9 cellular contexts compared by ENCODE assay signal in the genomic region with DNA sequence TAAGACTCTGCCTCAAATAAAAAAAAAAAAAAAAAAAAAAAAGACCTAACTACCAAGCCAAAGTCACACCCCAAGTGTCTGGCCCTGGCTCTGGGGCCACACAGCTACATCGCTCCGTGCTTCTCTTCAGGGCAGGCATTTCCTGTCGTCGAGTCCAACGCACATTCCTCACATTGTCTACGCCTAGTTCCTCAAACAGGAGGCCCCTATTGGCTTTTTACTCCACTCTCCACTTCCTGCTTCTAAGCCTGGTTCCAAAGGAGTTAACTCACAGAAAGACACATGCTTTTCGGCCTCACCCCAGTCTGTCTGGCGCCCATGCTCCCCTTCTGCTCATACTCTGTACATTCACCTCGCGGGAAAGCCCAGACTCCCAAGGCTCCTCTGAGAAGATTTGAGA. TPM values are rescaled to one million over a fixed set of nuclear protein-coding genes. Genes with fewer than 3 reads are reported as not detected.
DNase-seq lines count a peak whose midpoint lies in the region; ATAC-seq, FAIRE-seq and TF ChIP-seq lines count a peak whose summit lies in the region.
"Had no signal": no experiment of that assay in that cellular context is flagged by ENCODE, and none has a peak within 500 bp of the region (broad histone marks: within the 10 kb centered on the region; RNA-seq: fewer than 3 reads in every experiment).

No MANE protein-coding gene starts in this region.

- H3K36me3 Mint-ChIP-seq in activated CD4-positive, alpha-beta memory T cell treated with anti-CD3 and anti-CD28 coated beads, Interleukin-2, amount 10 ng/mL, durations not matched to agents 7 days and 5 days (ENCODE audit: low read depth), result no peaks in the 10 kb centered on the region

- peaks cover 3% of the 10 kb centered on the region for H3K4me1 Mint-ChIP-seq in activated CD4-positive, alpha-beta memory T cell treated with anti-CD3 and anti-CD28 coated beads, Interleukin-2, amount 10 ng/mL, durations not matched to agents 7 days and 5 days

- BruUV-seq in GM12878 (replicated peaks; lab: Mats Ljungman, UMichigan), result no TSS peak

- H3K4me3 Mint-ChIP-seq in activated CD4-positive, alpha-beta memory T cell treated with anti-CD3 and anti-CD28 coated beads, Interleukin-2, amount 10 ng/mL, durations not matched to agents 7 days and 5 days, result no peak overlapping the region

- no peaks in the 10 kb centered on the region for H3K9me3 ChIP-seq in GM12878 (replicated peaks; ENCODE audit: control insufficient read depth, insufficient read depth, low read length)

- no peak overlapping the region for H3K9ac ChIP-seq in GM12878 (ENCODE audit: control insufficient read depth, insufficient read depth, low read length)

- SMC1A ChIA-PET in GM12878 (lab: Charles Lee; ENCODE audit: uncharacterized antibody, unreplicated experiment), result no interaction called here

- TF ChIP-seq POLR2A in GM12878 (IDR thresholded peaks at IDR 0.05; ENCODE audit: low read depth, low read length), result no peak
- TF ChIP-seq POLR2A in GM18505 (IDR thresholded peaks at IDR 0.05; ENCODE audit: borderline replicate concordance, extremely low read depth, insufficient read depth, insufficient read length), result no peak

- H3K27me3 Mint-ChIP-seq in activated CD4-positive, alpha-beta memory T cell treated with anti-CD3 and anti-CD28 coated beads, Interleukin-2, amount 10 ng/mL, durations not matched to agents 7 days and 5 days, result no peaks in the 10 kb centered on the region

- H3K4me3 ChIP-seq in GM12878, result no peak overlapping the region

- DNase-seq in ACHN (peak; percentile 47), HuH-7.5 (ENCODE audit: low spot score) (peak; percentile 33), GM12878 (ENCODE audit: low read depth, low spot score) (no peak), kidney tubule cell (ENCODE audit: low spot score) (peak; percentile 92), cerebellar nuclear complex (lab: John Stamatoyannopoulos, UW) (no peak)
- DNase-seq in activated CD4-positive, alpha-beta memory T cell treated with anti-CD3 and anti-CD28 coated beads, Interleukin-2, amount 10 ng/mL, durations not matched to agents 7 days and 5 days, result no peak
- DNase-seq in stimulated activated CD4-positive, alpha-beta T cell treated with anti-CD3 and anti-CD28 coated beads, Interleukin-4, amount 100 ng/mL, for 24 hours, result no peak

- no peaks in the 10 kb centered on the region for H3K4me1 ChIP-seq in GM12878 (ENCODE audit: control insufficient read depth, insufficient read depth, low read length)

- no peaks in the 10 kb centered on the region for H3K9me3 Mint-ChIP-seq in activated CD4-positive, alpha-beta memory T cell treated with anti-CD3 and anti-CD28 coated beads, Interleukin-2, amount 10 ng/mL, durations not matched to agents 7 days and 5 days

- H4K20me1 ChIP-seq in GM12878 (ENCODE audit: control insufficient read depth, insufficient read depth), result no peaks in the 10 kb centered on the region

- no peaks in the 10 kb centered on the region for H3K36me3 ChIP-seq in GM12878 (ENCODE audit: control insufficient read depth in 2 of 2, insufficient read depth in 2 of 2, low read length in 1 of 2)

- in situ Hi-C loops in ACHN (cut with HindIII; ENCODE audit: low pct_ligation_motif_present, low pct_unique_long_range_greater_than_20kb, low sequenced_read_pairs) (no loop called here), GM12878 (cut with MboI) (no loop called here)

- H3K27me3 ChIP-seq in GM12878 (replicated peaks in 1 of 2; ENCODE audit: control insufficient read depth in 2 of 2, insufficient read depth in 2 of 2, low read length in 1 of 2), result no peaks in the 10 kb centered on the region; a peak in 2 of 4 replicates

- POLR2A ChIA-PET in GM12878 (lab: Charles Lee), result no interaction called here
- POLR2A ChIA-PET in activated CD4-positive, alpha-beta memory T cell treated with anti-CD3 and anti-CD28 coated beads, Interleukin-2, amount 10 ng/mL, durations not matched to agents 7 days and 5 days (lab: Charles Lee), result no interaction called here

- no peak overlapping the region for H3K27ac ChIP-seq in GM12878 (ENCODE audit: control insufficient read depth, insufficient read depth)

- no peak for TF ChIP-seq CTCF in GM12878 (IDR thresholded peaks at IDR 0.05 in 2 of 3, conservative IDR thresholded peaks at IDR 0.05 in 1 of 3; ENCODE audit: control insufficient read depth in 2 of 3, extremely low read depth in 1 of 3, insufficient read depth in 1 of 3, low read depth in 3 of 3, low read length in 3 of 3)

- H3K79me2 ChIP-seq in GM12878 (ENCODE audit: control insufficient read depth, insufficient read depth, low read length), result no peaks in the 10 kb centered on the region

- WGBS in GM12878 (ENCODE audit: insufficient coverage, insufficient replicate concordance, low lambda C conversion rate, missing lambda C conversion rate), result 55% methylated on average over 9 of the region's 10 CpGs

- peak overlapping the region; percentile 34 for H2AFZ ChIP-seq in GM12878 (ENCODE audit: control insufficient read depth, low read depth, low read length)

- no peak for TF ChIP-seq EP300 in GM12878 (IDR thresholded peaks at IDR 0.05; ENCODE audit: borderline replicate concordance in 1 of 2, control insufficient read depth in 1 of 2, low read depth in 2 of 2, low read length in 2 of 2)

- CTCF ChIA-PET in GM12878 (lab: Yijun Ruan, JAX), result interaction anchor here (0.7 kb wide), 1 partner anchor 129 kb away, joined by 3 read pairs; no protein-coding TSS in a partner anchor
- CTCF ChIA-PET in activated CD4-positive, alpha-beta memory T cell treated with anti-CD3 and anti-CD28 coated beads, Interleukin-2, amount 10 ng/mL, durations not matched to agents 7 days and 5 days (lab: Charles Lee), result no interaction called here

- no peak overlapping the region for H3K4me2 ChIP-seq in GM12878 (ENCODE audit: control insufficient read depth, insufficient read depth)

- peak; percentile 41 for ATAC-seq in GM12878
- ATAC-seq in GM18505 (IDR thresholded peaks at IDR 0.05; ENCODE audit: unreplicated experiment), result no peak

- RAD21 ChIA-PET in GM12878 (lab: Charles Lee; ENCODE audit: unreplicated experiment), result no interaction called here

- intact Hi-C loops in GM12878 (cut with micrococcal nuclease; ENCODE audit: unreplicated experiment), result no loop called here

- TF ChIP-seq RAD21 in GM12878 (IDR thresholded peaks at IDR 0.05; ENCODE audit: insufficient read depth, low read depth, low read length), result no peak

- no peak for FAIRE-seq in GM12878 (lab: Jason Lieb, UNC)

- H3K27ac Mint-ChIP-seq in activated CD4-positive, alpha-beta memory T cell treated with anti-CD3 and anti-CD28 coated beads, Interleukin-2, amount 10 ng/mL, durations not matched to agents 7 days and 5 days, result no peak overlapping the region

TF ChIP-seq in GM12878, 131 proteins besides CTCF, POLR2A, EP300 and RAD21 (continues in another document):
- no peak for TF ChIP-seq NFXL1 (IDR thresholded peaks at IDR 0.05; ENCODE audit: borderline replicate concordance)

RNA-seq across cellular contexts. Expression of gene KNG1, which starts 28.8 kb away (rescaled TPM):
- not detected in 2 replicates for total RNA-seq in GM12878 (2013; cell fraction: nucleolus; rRNA removed)
- total RNA-seq in GM12878 (2014; rRNA removed), result not detected in 2 replicates
- total RNA-seq in GM12878 (2014; rRNA removed; fragmentation: Illumina TruSeq; extraction: Trizol), result not detected in 2 replicates
- total RNA-seq in GM12878 (2021), result 0.21 and 0.24 TPM in 2 replicates
- not detected for polyA plus RNA-seq in GM12878 (2011; ENCODE audit: low read depth)
- not detected in 2 replicates for polyA plus RNA-seq in GM12878 (2011; rRNA removed)
- not detected in 2 replicates for polyA plus RNA-seq in GM12878 (2011; cell fraction: cytosol; rRNA removed)
- not detected in 2 replicates for polyA plus RNA-seq in GM12878 (2011; cell fraction: nucleus; rRNA removed)
- not detected in 2 replicates for polyA plus RNA-seq in GM12878 (2012)
- not detected in 2 replicates for polyA plus RNA-seq in GM12878 (2014; fragmentation: Illumina TruSeq; extraction: Trizol)
- polyA plus RNA-seq in GM12878 (2014; fragmentation: Nextera tagmentation; extraction: Ambion mirVana), result not detected
- not detected in 2 replicates for polyA plus RNA-seq in GM12878 (2014; rRNA removed)
- not detected for polyA plus RNA-seq in GM12878 (2016; fragmentation: Nextera tagmentation; extraction: Ambion mirVana)
- not detected in 2 replicates for polyA minus RNA-seq in GM12878 (2011; rRNA and poly(A)+ RNA removed)
- polyA minus RNA-seq in GM12878 (2011; cell fraction: cytosol; rRNA and poly(A)+ RNA removed), result not detected in 2 replicates
- not detected in 2 replicates for polyA minus RNA-seq in GM12878 (2011; cell fraction: nucleus; rRNA and poly(A)+ RNA removed)
- total RNA-seq in activated CD4-positive, alpha-beta memory T cell treated with anti-CD3 and anti-CD28 coated beads, Interleukin-2, amount 10 ng/mL, durations not matched to agents 7 days and 5 days, result not detected
- total RNA-seq: activated CD8-positive, alpha-beta memory T cell treated with anti-CD3 and anti-CD28 coated beads for 36 hours had no signal

RNA-seq across cellular contexts. Expression of gene EIF4A2, which starts 37.4 kb away (rescaled TPM):
- total RNA-seq in GM12878 (2013; cell fraction: nucleolus; rRNA removed), result 983 and 1,030 TPM in 2 replicates
- 254 and 334 TPM in 2 replicates for total RNA-seq in GM12878 (2014; rRNA removed)
- total RNA-seq in GM12878 (2014; rRNA removed; fragmentation: Illumina TruSeq; extraction: Trizol), result 321 and 331 TPM in 2 replicates
- 255 and 277 TPM in 2 replicates for total RNA-seq in GM12878 (2021)
- 199 TPM for polyA plus RNA-seq in GM12878 (2011; ENCODE audit: low read depth)
- 680 and 939 TPM in 2 replicates for polyA plus RNA-seq in GM12878 (2011; rRNA removed)
- polyA plus RNA-seq in GM12878 (2011; cell fraction: cytosol; rRNA removed), result 144 and 284 TPM in 2 replicates
- 1,051 and 1,062 TPM in 2 replicates for polyA plus RNA-seq in GM12878 (2011; cell fraction: nucleus; rRNA removed)
- polyA plus RNA-seq in GM12878 (2012), result 243 and 320 TPM in 2 replicates
- polyA plus RNA-seq in GM12878 (2014; fragmentation: Illumina TruSeq; extraction: Trizol), result 321 and 430 TPM in 2 replicates
- 100 to 1,000 TPM; 216 to 263 TPM for polyA plus RNA-seq in GM12878 (2014; fragmentation: Nextera tagmentation; extraction: Ambion mirVana)
- 305 and 359 TPM in 2 replicates for polyA plus RNA-seq in GM12878 (2014; rRNA removed)
- 100 to 1,000 TPM; 154 to 159 TPM for polyA plus RNA-seq in GM12878 (2016; fragmentation: Nextera tagmentation; extraction: Ambion mirVana)
- 229 and 363 TPM in 2 replicates for polyA minus RNA-seq in GM12878 (2011; rRNA and poly(A)+ RNA removed)
- 147 and 185 TPM in 2 replicates for polyA minus RNA-seq in GM12878 (2011; cell fraction: cytosol; rRNA and poly(A)+ RNA removed)
- polyA minus RNA-seq in GM12878 (2011; cell fraction: nucleus; rRNA and poly(A)+ RNA removed), result 503 and 643 TPM in 2 replicates
- 100 to 1,000 TPM; 385 to 388 TPM for total RNA-seq in activated CD4-positive, alpha-beta memory T cell treated with anti-CD3 and anti-CD28 coated beads, Interleukin-2, amount 10 ng/mL, durations not matched to agents 7 days and 5 days

Comparison
In these comparisons a context has a peak if more than half of its experiments do, and no peak if none do; other contexts are left out.
1. DNase-seq: peak in ACHN (single experiment), HuH-7.5 (single experiment) and kidney tubule cell (single experiment); none in GM12878 (single experiment), activated CD4-positive, alpha-beta memory T cell treated with anti-CD3 and anti-CD28 coated beads, Interleukin-2, amount 10 ng/mL, durations not matched to agents 7 days and 5 days (single experiment), cerebellar nuclear complex (0 of 2) and stimulated activated CD4-positive, alpha-beta T cell treated with anti-CD3 and anti-CD28 coated beads, Interleukin-4, amount 100 ng/mL, for 24 hours (single experiment).